Comparison of ENCODE assay signal across 9 cellular contexts in the genomic region with DNA sequence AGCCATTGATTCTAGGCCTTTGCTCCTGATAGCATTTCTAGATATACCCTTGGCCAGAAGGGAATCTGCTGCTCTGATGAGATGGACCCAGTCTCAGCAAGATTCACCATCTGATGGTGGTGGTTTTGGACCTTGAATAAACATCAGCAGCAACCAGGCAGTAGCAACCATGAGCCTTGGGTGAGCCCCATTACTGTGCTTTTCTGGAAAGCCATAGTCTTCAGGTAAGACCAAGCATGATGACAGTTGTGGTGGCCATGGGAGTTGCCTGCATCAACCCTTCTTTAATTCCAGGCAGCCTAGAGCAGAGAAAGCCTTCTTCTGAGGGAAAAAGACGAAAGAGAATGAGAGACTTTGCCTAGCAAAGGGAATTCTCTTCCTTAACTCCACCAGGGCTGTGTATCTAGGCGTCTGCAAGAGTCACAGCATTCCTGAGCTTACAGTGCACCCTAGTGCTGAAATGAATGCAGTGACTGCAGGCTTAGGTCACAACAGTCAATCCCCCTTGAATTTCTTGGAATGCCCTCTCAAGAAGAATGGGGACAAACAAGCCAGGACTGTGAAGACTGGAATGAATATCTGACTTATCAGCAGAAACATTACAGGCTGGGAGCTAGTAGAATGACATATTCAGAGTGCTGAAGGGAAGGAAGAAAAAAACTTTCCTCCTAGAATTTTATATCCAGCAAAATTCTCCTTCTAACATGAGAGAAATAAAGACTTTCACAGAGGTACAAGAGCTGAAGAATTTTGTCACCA.
DNase-seq lines count a peak whose midpoint lies in the region; ATAC-seq, FAIRE-seq and TF ChIP-seq lines count a peak whose summit lies in the region.
"Had no signal": no experiment of that assay in that cellular context is flagged by ENCODE, and none has a peak within 500 bp of the region (broad histone marks: within the 10 kb centered on the region; RNA-seq: fewer than 3 reads in every experiment).

No MANE protein-coding gene starts in this region.

- intact Hi-C loops in esophagus muscularis mucosa (cut with DNase I), result no loop called here

- H3K27me3 Mint-ChIP-seq in endothelial cell (ENCODE audit: unreplicated experiment) (no peaks in the 10 kb centered on the region), type B pancreatic cell (no peaks in the 10 kb centered on the region)

- peak; percentile 67 for DNase-seq in GM12865 (ENCODE audit: low read depth)
- DNase-seq in NCI-H526 (lab: John Stamatoyannopoulos, UW), result peak; percentile 36 to 79
- peak; percentile 65 for DNase-seq in endothelial cell (ENCODE audit: low spot score)
- no peak for DNase-seq in type B pancreatic cell (ENCODE audit: extremely low spot score, unreplicated experiment)
- no peak for DNase-seq in activated CD8-positive, alpha-beta memory T cell treated with anti-CD3 and anti-CD28 coated beads, Interleukin-2, amount 50 U/mL, for 4 hours
- DNase-seq in frontal cortex (ENCODE audit: low spot score in 2 of 2), result no peak
- no peak for DNase-seq in esophagus muscularis mucosa (ENCODE audit: extremely low spot score)

- peaks cover 0 to 4% (median 0%) of the 10 kb centered on the region in 4 donors for H3K9me3 ChIP-seq in esophagus muscularis mucosa

- ATAC-seq in HG02642 (IDR thresholded peaks at IDR 0.05; ENCODE audit: poor library complexity, unreplicated experiment), result peak; percentile 81

- no peak for TF ChIP-seq POLR2A in esophagus muscularis mucosa (IDR thresholded peaks at IDR 0.05; ENCODE audit: low read depth)

- TF ChIP-seq EP300 in esophagus muscularis mucosa (IDR thresholded peaks at IDR 0.05), result no peak

- H3K4me3 Mint-ChIP-seq in endothelial cell (ENCODE audit: unreplicated experiment) (no peak overlapping the region), type B pancreatic cell (no peak overlapping the region)

- no peaks in the 10 kb centered on the region for H3K9me3 Mint-ChIP-seq in endothelial cell (ENCODE audit: unreplicated experiment)
- no peaks in the 10 kb centered on the region for H3K9me3 Mint-ChIP-seq in type B pancreatic cell

- no peaks in the 10 kb centered on the region for H3K4me1 ChIP-seq in esophagus muscularis mucosa

- H3K36me3 Mint-ChIP-seq in endothelial cell (ENCODE audit: low read depth, unreplicated experiment) (no peaks in the 10 kb centered on the region), type B pancreatic cell (no peaks in the 10 kb centered on the region)

- H3K27ac Mint-ChIP-seq in endothelial cell (ENCODE audit: unreplicated experiment), result no peak overlapping the region
- no peak overlapping the region for H3K27ac Mint-ChIP-seq in type B pancreatic cell

- WGBS in esophagus muscularis mucosa, result 25% methylated on average over 2 of the region's 2 CpGs

- no peaks in the 10 kb centered on the region for H3K36me3 ChIP-seq in esophagus muscularis mucosa

- TF ChIP-seq CTCF in GM12865 (IDR thresholded peaks at IDR 0.05; ENCODE audit: insufficient read depth, low read depth, low read length, missing control alignments) (peak; percentile 61), endothelial cell (IDR thresholded peaks at IDR 0.05; ENCODE audit: unreplicated experiment) (peak; percentile 35), type B pancreatic cell (conservative IDR thresholded peaks at IDR 0.05) (peak; percentile 74), esophagus muscularis mucosa (IDR thresholded peaks at IDR 0.05) (no peak)

- no peak for FAIRE-seq in frontal cortex (lab: Jason Lieb, UNC)

- no peak overlapping the region for H3K4me3 ChIP-seq in GM12865 (ENCODE audit: low read depth, low read length)
- H3K4me3 ChIP-seq in esophagus muscularis mucosa, result no peak overlapping the region
- H3K4me3 ChIP-seq: SK-N-MC had no signal

- H3K4me1 Mint-ChIP-seq in endothelial cell (ENCODE audit: unreplicated experiment) (no peaks in the 10 kb centered on the region), type B pancreatic cell (ENCODE audit: unreplicated experiment) (peaks cover 8% of the 10 kb centered on the region)

- H3K27ac ChIP-seq in esophagus muscularis mucosa (replicated peaks in 1 of 4), result no peak overlapping the region
- H3K27ac ChIP-seq: SK-N-MC had no signal

- no peaks in the 10 kb centered on the region for H3K27me3 ChIP-seq in esophagus muscularis mucosa

Comparison
In these comparisons a context has a peak if more than half of its experiments do, and no peak if none do; other contexts are left out.
1. DNase-seq: peak in GM12865 (single experiment), NCI-H526 (2 of 2) and endothelial cell (single experiment); none in type B pancreatic cell (single experiment), activated CD8-positive, alpha-beta memory T cell treated with anti-CD3 and anti-CD28 coated beads, Interleukin-2, amount 50 U/mL, for 4 hours (single experiment), frontal cortex (0 of 2) and esophagus muscularis mucosa (single experiment).
2. CTCF ChIP-seq: peak in GM12865 (single experiment), endothelial cell (single experiment) and type B pancreatic cell (single experiment); none in esophagus muscularis mucosa (0 of 3).